ENCODE assay signal across 12 cellular contexts in genomic region chr12:57516617-57517153, GRCh38. TPM values are rescaled to one million over a fixed set of nuclear protein-coding genes. Genes with fewer than 3 reads are reported as not detected.
A peak's percentile ranks its signal among the peaks of the same experiment; 100 is the strongest.
DNase-seq lines count a peak whose midpoint lies in the region; ATAC-seq and TF ChIP-seq lines count a peak whose summit lies in the region.
"Had no signal": no experiment of that assay in that cellular context is flagged by ENCODE, and none has a peak within 500 bp of the region (broad histone marks: within the 10 kb centered on the region; RNA-seq: fewer than 3 reads in every experiment).

No MANE protein-coding gene starts in this region.

- no peak for DNase-seq in activated T-cell treated with anti-CD3 and anti-CD28 coated beads, Interleukin-2, amount 50 U/mL, for 72 hours
- no peak for DNase-seq in activated T-cell treated with anti-CD3 and anti-CD28 coated beads, Interleukin-2, amount 50 U/mL, for 1 hour
- DNase-seq in esophagus muscularis mucosa (ENCODE audit: extremely low spot score) (no peak), ACHN (no peak), left lobe of liver (ENCODE audit: low spot score) (no peak)
- DNase-seq: GDM1; head of caudate nucleus; NCI-H526 treated with DMSO at 0.1 percent for 48 hours; stimulated activated CD4-positive, alpha-beta T cell treated with anti-CD3 and anti-CD28 coated beads, Interleukin-1b, Interleukin-23, amount 100 ng/mL, for 48 hours had no signal

- TF ChIP-seq POLR2A in esophagus muscularis mucosa (IDR thresholded peaks at IDR 0.05; ENCODE audit: low read depth), result no peak

- no peak overlapping the region for H3K4me3 ChIP-seq in esophagus muscularis mucosa

- intact Hi-C loops in esophagus muscularis mucosa (cut with DNase I), result no loop called here

- H3K36me3 ChIP-seq in esophagus muscularis mucosa, result peaks cover 54 to 66% (median 59%) of the 10 kb centered on the region in 4 donors

- no peaks in the 10 kb centered on the region for H3K9me3 ChIP-seq in esophagus muscularis mucosa

- H3K36me3 Mint-ChIP-seq in activated T-cell treated with anti-CD3 and anti-CD28 coated beads, Interleukin-2, amount 50 U/mL, for 72 hours (ENCODE audit: insufficient read depth in 2 of 2), result peaks cover 26 to 53% of the 10 kb centered on the region in 2 donors
- H3K36me3 Mint-ChIP-seq in stimulated activated memory B cell treated with anti-CD40 and anti-IgM and Interleukin-4, amounts not matched to agents 10 μg/mL and 1 μg/mL and 100 μg/mL, for 72 hours, result peaks cover 74% of the 10 kb centered on the region

- H3K9me3 Mint-ChIP-seq in activated T-cell treated with anti-CD3 and anti-CD28 coated beads, Interleukin-2, amount 50 U/mL, for 72 hours, result no peaks in the 10 kb centered on the region
- H3K9me3 Mint-ChIP-seq in stimulated activated memory B cell treated with anti-CD40 and anti-IgM and Interleukin-4, amounts not matched to agents 10 μg/mL and 1 μg/mL and 100 μg/mL, for 72 hours, result no peaks in the 10 kb centered on the region

- ATAC-seq in activated T-cell treated with anti-CD3 and anti-CD28 coated beads, Interleukin-2, amount 50 U/mL, for 72 hours (replicated peaks in 1 of 2), result no peak
- no peak for ATAC-seq in stimulated activated memory B cell treated with anti-CD40 and anti-IgM and Interleukin-4, amounts not matched to agents 10 μg/mL and 1 μg/mL and 100 μg/mL, for 72 hours
- ATAC-seq in GM19023 (IDR thresholded peaks at IDR 0.05; ENCODE audit: unreplicated experiment), result no peak
- no peak for ATAC-seq in left lobe of liver

- no peaks in the 10 kb centered on the region for H3K27me3 Mint-ChIP-seq in activated T-cell treated with anti-CD3 and anti-CD28 coated beads, Interleukin-2, amount 50 U/mL, for 72 hours (ENCODE audit: low read depth)
- no peaks in the 10 kb centered on the region for H3K27me3 Mint-ChIP-seq in stimulated activated memory B cell treated with anti-CD40 and anti-IgM and Interleukin-4, amounts not matched to agents 10 μg/mL and 1 μg/mL and 100 μg/mL, for 72 hours

- peaks cover 41 to 50% (median 42%) of the 10 kb centered on the region in 4 donors for H3K4me1 ChIP-seq in esophagus muscularis mucosa

- no peak for TF ChIP-seq CTCF in VCaP (conservative IDR thresholded peaks at IDR 0.05)
- no peak for TF ChIP-seq CTCF in esophagus muscularis mucosa (IDR thresholded peaks at IDR 0.05)

- TF ChIP-seq EP300 in esophagus muscularis mucosa (IDR thresholded peaks at IDR 0.05), result no peak

- H3K27ac Mint-ChIP-seq in activated T-cell treated with anti-CD3 and anti-CD28 coated beads, Interleukin-2, amount 50 U/mL, for 72 hours, result peak overlapping the region; percentile 99
- H3K27ac Mint-ChIP-seq in stimulated activated memory B cell treated with anti-CD40 and anti-IgM and Interleukin-4, amounts not matched to agents 10 μg/mL and 1 μg/mL and 100 μg/mL, for 72 hours, result peak overlapping the region; percentile 5

- peaks cover 37% of the 10 kb centered on the region for H3K4me1 Mint-ChIP-seq in activated T-cell treated with anti-CD3 and anti-CD28 coated beads, Interleukin-2, amount 50 U/mL, for 72 hours (ENCODE audit: low read depth)
- peaks cover 47% of the 10 kb centered on the region for H3K4me1 Mint-ChIP-seq in stimulated activated memory B cell treated with anti-CD40 and anti-IgM and Interleukin-4, amounts not matched to agents 10 μg/mL and 1 μg/mL and 100 μg/mL, for 72 hours

- peak overlapping the region in 1 of 2 donors; percentile 29 for H3K4me3 Mint-ChIP-seq in activated T-cell treated with anti-CD3 and anti-CD28 coated beads, Interleukin-2, amount 50 U/mL, for 72 hours
- no peak overlapping the region for H3K4me3 Mint-ChIP-seq in stimulated activated memory B cell treated with anti-CD40 and anti-IgM and Interleukin-4, amounts not matched to agents 10 μg/mL and 1 μg/mL and 100 μg/mL, for 72 hours

- peak overlapping the region; percentile 99 for H3K27ac ChIP-seq in VCaP
- H3K27ac ChIP-seq in esophagus muscularis mucosa (replicated peaks in 1 of 4), result peak overlapping the region; percentile 94 to 99 (median 98)

- in situ Hi-C loops in ACHN (cut with HindIII; ENCODE audit: low pct_ligation_motif_present, low pct_unique_long_range_greater_than_20kb, low sequenced_read_pairs), result no loop called here

- H3K27me3 ChIP-seq in esophagus muscularis mucosa, result no peaks in the 10 kb centered on the region

- WGBS in esophagus muscularis mucosa, result 89% methylated on average over 11 of the region's 11 CpGs

RNA-seq across cellular contexts. Expression of gene DDIT3, which starts 3.6 kb away (rescaled TPM):
- total RNA-seq in activated T-cell treated with anti-CD3 and anti-CD28 coated beads, Interleukin-2, amount 50 U/mL, for 72 hours, result 10 to 100 TPM; 64.6 to 71.7 TPM
- total RNA-seq in esophagus muscularis mucosa (10 to 100 TPM; 14.4 to 43.9 (median 24.4) TPM), left lobe of liver (13.9 TPM)

RNA-seq across cellular contexts. Expression of gene MBD6, which starts 5.9 kb away (rescaled TPM):
- 100 to 1,000 TPM; 131 to 148 TPM for total RNA-seq in activated T-cell treated with anti-CD3 and anti-CD28 coated beads, Interleukin-2, amount 50 U/mL, for 72 hours
- total RNA-seq in esophagus muscularis mucosa (10 to 100 TPM; 13.8 to 19.9 (median 16.9) TPM), left lobe of liver (59.6 TPM)

RNA-seq across cellular contexts. Expression of gene MARS1, which starts 28.8 kb away (rescaled TPM):
- total RNA-seq in activated T-cell treated with anti-CD3 and anti-CD28 coated beads, Interleukin-2, amount 50 U/mL, for 72 hours, result 100 to 1,000 TPM; 575 to 653 TPM
- total RNA-seq in esophagus muscularis mucosa (10 to 100 TPM; 53.2 to 81.0 (median 62.7) TPM), left lobe of liver (71.1 TPM)

RNA-seq across cellular contexts. Expression of gene DCTN2, which starts 30.3 kb away (rescaled TPM):
- 10 to 100 TPM; 94.9 to 99.0 TPM for total RNA-seq in activated T-cell treated with anti-CD3 and anti-CD28 coated beads, Interleukin-2, amount 50 U/mL, for 72 hours
- total RNA-seq in esophagus muscularis mucosa, result 100 to 1,000 TPM; 161 to 243 (median 202) TPM
- total RNA-seq in left lobe of liver, result 28.9 TPM

RNA-seq across cellular contexts. Expression of gene KIF5A, which starts 33.2 kb away (rescaled TPM):
- 1 to 10 TPM; 3.2 to 5.9 TPM for total RNA-seq in activated T-cell treated with anti-CD3 and anti-CD28 coated beads, Interleukin-2, amount 50 U/mL, for 72 hours
- total RNA-seq in esophagus muscularis mucosa, result 1 to 10 TPM; 2.1 to 3.2 (median 2.4) TPM
- total RNA-seq in left lobe of liver, result 0.05 TPM
